1 cellular context compared by ENCODE assay signal in the genomic region with DNA sequence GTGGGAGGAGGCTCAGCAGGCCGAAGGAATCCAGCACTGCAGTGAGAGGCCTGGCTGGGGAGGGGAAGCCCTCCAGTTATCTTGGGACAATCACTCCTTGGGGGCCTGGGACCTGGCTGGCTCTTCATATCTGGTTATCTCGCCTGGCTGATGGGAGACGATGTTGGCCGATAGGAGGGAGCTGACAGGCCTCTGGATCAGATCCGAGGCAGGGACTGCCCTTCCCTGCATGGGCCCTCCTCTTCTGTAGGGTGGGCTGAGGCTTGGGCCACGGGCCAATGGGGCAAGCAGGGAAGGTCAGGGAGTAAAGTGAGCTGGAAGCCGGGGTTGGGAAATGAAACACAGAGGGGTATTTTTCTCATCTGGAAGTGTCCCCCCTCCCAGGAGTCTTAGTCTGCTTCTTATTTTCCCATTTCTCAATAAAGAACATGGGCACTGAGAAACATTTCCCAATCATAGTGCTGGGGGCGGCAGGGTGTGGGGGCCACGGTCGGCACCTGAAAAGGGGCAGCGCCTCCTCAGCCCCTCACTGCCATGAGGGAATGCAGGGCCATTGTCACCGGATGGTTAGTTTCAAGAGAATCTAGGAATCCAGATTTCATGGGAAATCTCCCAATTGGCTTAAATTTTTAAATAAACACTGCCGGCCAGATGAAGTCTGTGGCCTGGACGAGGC.
TF ChIP-seq lines count a peak whose summit lies in the region.

No MANE protein-coding gene starts in this region.

TF ChIP-seq in GM12878, 131 proteins besides CTCF, POLR2A, EP300 and RAD21:
- TF ChIP-seq, protein P1, sequence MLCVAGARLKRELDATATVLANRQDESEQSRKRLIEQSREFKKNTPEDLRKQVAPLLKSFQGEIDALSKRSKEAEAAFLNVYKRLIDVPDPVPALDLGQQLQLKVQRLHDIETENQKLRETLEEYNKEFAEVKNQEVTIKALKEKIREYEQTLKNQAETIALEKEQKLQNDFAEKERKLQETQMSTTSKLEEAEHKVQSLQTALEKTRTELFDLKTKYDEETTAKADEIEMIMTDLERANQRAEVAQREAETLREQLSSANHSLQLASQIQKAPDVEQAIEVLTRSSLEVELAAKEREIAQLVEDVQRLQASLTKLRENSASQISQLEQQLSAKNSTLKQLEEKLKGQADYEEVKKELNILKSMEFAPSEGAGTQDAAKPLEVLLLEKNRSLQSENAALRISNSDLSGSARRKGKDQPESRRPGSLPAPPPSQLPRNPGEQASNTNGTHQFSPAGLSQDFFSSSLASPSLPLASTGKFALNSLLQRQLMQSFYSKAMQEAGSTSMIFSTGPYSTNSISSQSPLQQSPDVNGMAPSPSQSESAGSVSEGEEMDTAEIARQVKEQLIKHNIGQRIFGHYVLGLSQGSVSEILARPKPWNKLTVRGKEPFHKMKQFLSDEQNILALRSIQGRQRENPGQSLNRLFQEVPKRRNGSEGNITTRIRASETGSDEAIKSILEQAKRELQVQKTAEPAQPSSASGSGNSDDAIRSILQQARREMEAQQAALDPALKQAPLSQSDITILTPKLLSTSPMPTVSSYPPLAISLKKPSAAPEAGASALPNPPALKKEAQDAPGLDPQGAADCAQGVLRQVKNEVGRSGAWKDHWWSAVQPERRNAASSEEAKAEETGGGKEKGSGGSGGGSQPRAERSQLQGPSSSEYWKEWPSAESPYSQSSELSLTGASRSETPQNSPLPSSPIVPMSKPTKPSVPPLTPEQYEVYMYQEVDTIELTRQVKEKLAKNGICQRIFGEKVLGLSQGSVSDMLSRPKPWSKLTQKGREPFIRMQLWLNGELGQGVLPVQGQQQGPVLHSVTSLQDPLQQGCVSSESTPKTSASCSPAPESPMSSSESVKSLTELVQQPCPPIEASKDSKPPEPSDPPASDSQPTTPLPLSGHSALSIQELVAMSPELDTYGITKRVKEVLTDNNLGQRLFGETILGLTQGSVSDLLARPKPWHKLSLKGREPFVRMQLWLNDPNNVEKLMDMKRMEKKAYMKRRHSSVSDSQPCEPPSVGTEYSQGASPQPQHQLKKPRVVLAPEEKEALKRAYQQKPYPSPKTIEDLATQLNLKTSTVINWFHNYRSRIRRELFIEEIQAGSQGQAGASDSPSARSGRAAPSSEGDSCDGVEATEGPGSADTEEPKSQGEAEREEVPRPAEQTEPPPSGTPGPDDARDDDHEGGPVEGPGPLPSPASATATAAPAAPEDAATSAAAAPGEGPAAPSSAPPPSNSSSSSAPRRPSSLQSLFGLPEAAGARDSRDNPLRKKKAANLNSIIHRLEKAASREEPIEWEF (IDR thresholded peaks at IDR 0.05; ENCODE audit: insufficient replicate concordance, low read depth, low read length) = no peak
- TF ChIP-seq MYC (IDR thresholded peaks at IDR 0.05; ENCODE audit: insufficient read depth, insufficient read length, insufficient replicate concordance, low read length, severe bottlenecking) (no peak), RUNX3 (IDR thresholded peaks at IDR 0.05; ENCODE audit: low read length) (no peak), PAX8 (IDR thresholded peaks at IDR 0.05) (no peak), YBX1 (IDR thresholded peaks at IDR 0.05) (no peak), POLR2AphosphoS5 (IDR thresholded peaks at IDR 0.05; ENCODE audit: low read length) (no peak), CBFB (IDR thresholded peaks at IDR 0.05; ENCODE audit: low read depth) (no peak), BACH1 (IDR thresholded peaks at IDR 0.05; ENCODE audit: borderline replicate concordance) (no peak), JUND (IDR thresholded peaks at IDR 0.05; ENCODE audit: low read depth, low read length) (no peak), ZNF24 (IDR thresholded peaks at IDR 0.05) (no peak), HDAC2 (IDR thresholded peaks at IDR 0.05) (no peak), HDAC6 (IDR thresholded peaks at IDR 0.05; ENCODE audit: unreplicated experiment) (no peak), SREBF1 (IDR thresholded peaks at IDR 0.05; ENCODE audit: low read length) (no peak), ETV6 (conservative IDR thresholded peaks at IDR 0.05 in 1 of 2, IDR thresholded peaks at IDR 0.05 in 1 of 2; ENCODE audit: borderline replicate concordance in 1 of 2, low read depth in 1 of 2) (no peak), ZNF217 (IDR thresholded peaks at IDR 0.05) (no peak)
- TF ChIP-seq, protein P2, sequence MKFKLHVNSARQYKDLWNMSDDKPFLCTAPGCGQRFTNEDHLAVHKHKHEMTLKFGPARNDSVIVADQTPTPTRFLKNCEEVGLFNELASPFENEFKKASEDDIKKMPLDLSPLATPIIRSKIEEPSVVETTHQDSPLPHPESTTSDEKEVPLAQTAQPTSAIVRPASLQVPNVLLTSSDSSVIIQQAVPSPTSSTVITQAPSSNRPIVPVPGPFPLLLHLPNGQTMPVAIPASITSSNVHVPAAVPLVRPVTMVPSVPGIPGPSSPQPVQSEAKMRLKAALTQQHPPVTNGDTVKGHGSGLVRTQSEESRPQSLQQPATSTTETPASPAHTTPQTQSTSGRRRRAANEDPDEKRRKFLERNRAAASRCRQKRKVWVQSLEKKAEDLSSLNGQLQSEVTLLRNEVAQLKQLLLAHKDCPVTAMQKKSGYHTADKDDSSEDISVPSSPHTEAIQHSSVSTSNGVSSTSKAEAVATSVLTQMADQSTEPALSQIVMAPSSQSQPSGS (IDR thresholded peaks at IDR 0.05; ENCODE audit: low read length) = no peak
